ENCODE assay signal across 24 cellular contexts in genomic region chr12:79108962-79109361, GRCh38.
"Had no signal": no experiment of that assay in that cellular context is flagged by ENCODE, and none has a peak within 500 bp of the region (broad histone marks: within the 10 kb centered on the region; RNA-seq: fewer than 3 reads in every experiment).

No MANE protein-coding gene starts in this region.

- DNase-seq: hippocampal formation; kidney glomerular epithelial cell; left cardiac atrium; left lung; lower lobe of right lung; mammary epithelial cell; mesenchymal stem cell; naive B cell; natural killer cell; ovary; right lobe of liver; stimulated activated CD4-positive, alpha-beta T cell treated with anti-CD3 and anti-CD28 coated beads, Interleukin-1b, Interleukin-23, amount 100 ng/mL, for 48 hours; stimulated activated CD4-positive, alpha-beta T cell treated with anti-CD3 and anti-CD28 coated beads, Interleukin-2, amount 100 ng/mL, for 48 hours; stimulated activated CD4-positive, alpha-beta T cell treated with anti-CD3 and anti-CD28 coated beads, Interleukin-4, amount 100 ng/mL, for 4 hours; stimulated activated CD8-positive, alpha-beta memory T cell treated with anti-CD3 and anti-CD28 coated beads, Interleukin-4, amount 100 ng/mL, for 48 hours; stimulated activated naive B cell treated with anti-CD40 and anti-IgM and Interleukin-4, amounts not matched to agents 10 μg/mL and 1 μg/mL and 100 μg/mL, for 72 hours; stimulated activated naive CD8-positive, alpha-beta T cell treated with anti-CD3 and anti-CD28 coated beads, Interleukin-15, Interleukin-2, amounts not matched to agents 100 U/mL and 50 U/mL, for 24 hours; stomach; testis; thyroid gland; trophoblast cell; upper lobe of right lung had no signal

- H3K9me3 ChIP-seq: left lung, lower lobe of right lung, ovary, right atrium auricular region, right lobe of liver, stomach, testis, thyroid gland, upper lobe of right lung had no signal

- H3K36me3 ChIP-seq: left lung, lower lobe of right lung, ovary, right atrium auricular region, right lobe of liver, stomach, thyroid gland, upper lobe of right lung had no signal

- H3K27me3 ChIP-seq: left lung, ovary, right atrium auricular region, right lobe of liver, stomach, testis, thyroid gland, upper lobe of right lung had no signal

- ATAC-seq: left cardiac atrium; left lung; lower lobe of right lung; natural killer cell; right lobe of liver; stimulated activated naive B cell treated with anti-CD40 and anti-IgM and Interleukin-4, amounts not matched to agents 10 μg/mL and 1 μg/mL and 100 μg/mL, for 72 hours; stimulated activated naive CD8-positive, alpha-beta T cell treated with anti-CD3 and anti-CD28 coated beads, Interleukin-15, Interleukin-2, amounts not matched to agents 100 U/mL and 50 U/mL, for 24 hours; upper lobe of right lung had no signal

- H3K27ac ChIP-seq: left lung, lower lobe of right lung, ovary, right atrium auricular region, right lobe of liver, stomach, testis, thyroid gland, upper lobe of right lung had no signal

- H3K4me3 ChIP-seq: left lung, lower lobe of right lung, ovary, right atrium auricular region, right lobe of liver, smooth muscle cell, stomach, testis, thyroid gland, upper lobe of right lung had no signal

- H3K4me1 ChIP-seq: left lung, lower lobe of right lung, right atrium auricular region, right lobe of liver, stomach, testis, thyroid gland, upper lobe of right lung had no signal
